Comparison of ENCODE assay signal across 22 cellular contexts in genomic region chr2:106105151-106105922, GRCh38.
DNase-seq lines count a peak whose midpoint lies in the region; ATAC-seq, FAIRE-seq and TF ChIP-seq lines count a peak whose summit lies in the region.
"Had no signal": no experiment of that assay in that cellular context is flagged by ENCODE, and none has a peak within 500 bp of the region (broad histone marks: within the 10 kb centered on the region; RNA-seq: fewer than 3 reads in every experiment).

No MANE protein-coding gene starts in this region.

- no peak overlapping the region for H3K4me3 Mint-ChIP-seq in nephron progenitor cell
- H3K4me3 Mint-ChIP-seq: activated naive CD4-positive, alpha-beta T cell treated with anti-CD3 and anti-CD28 coated beads for 36 hours; effector memory CD8-positive, alpha-beta T cell; HFFc6; T-helper 2 cell treated with Interferon-gamma antibody and Interleukin-4, amounts not matched to agents 5 μg/mL and 100 μg/mL, for 36 hours had no signal

- H3K36me3 Mint-ChIP-seq in nephron progenitor cell (ENCODE audit: low read depth), result peaks cover 22% of the 10 kb centered on the region

- no peak overlapping the region for H2AFZ ChIP-seq in HepG2 (ENCODE audit: low read length)

- H3K79me2 ChIP-seq in HepG2 (ENCODE audit: insufficient read depth, low read length), result no peaks in the 10 kb centered on the region

- ATAC-seq in HepG2 (peak; percentile 9; the same call in 2 of the 3 replicates), right lobe of liver (no peak)

- H3K4me1 ChIP-seq in HepG2 (ENCODE audit: insufficient read depth, low read length) (no peaks in the 10 kb centered on the region), right lobe of liver (no peaks in the 10 kb centered on the region), HEK293 (ENCODE audit: control insufficient read depth, insufficient read depth, low read length) (no peaks in the 10 kb centered on the region)
- H3K4me1 ChIP-seq: BE2C, transverse colon had no signal

- H3K27ac Mint-ChIP-seq in nephron progenitor cell, result no peak overlapping the region
- H3K27ac Mint-ChIP-seq: activated naive CD4-positive, alpha-beta T cell treated with anti-CD3 and anti-CD28 coated beads for 36 hours; HFFc6; T-helper 2 cell treated with Interferon-gamma antibody and Interleukin-4, amounts not matched to agents 5 μg/mL and 100 μg/mL, for 36 hours had no signal

- in situ Hi-C loops in HepG2 (cut with HindIII; ENCODE audit: extremely low pct_ligation_motif_present, low pct_unique_long_range_greater_than_20kb), result no loop called here

- BruUV-seq in HepG2 (replicated peaks; lab: Mats Ljungman, UMichigan), result no TSS peak

- TF ChIP-seq RAD21 in HepG2 (CRISPR knock-in tag; IDR thresholded peaks at IDR 0.05), result no peak

- no peak overlapping the region for H3K9ac ChIP-seq in HepG2 (ENCODE audit: insufficient read depth, low read depth, low read length)

- H3K4me1 Mint-ChIP-seq in nephron progenitor cell, result peaks cover 33% of the 10 kb centered on the region

- H3K27me3 ChIP-seq in HepG2 (ENCODE audit: control insufficient read depth in 1 of 2, insufficient read depth in 2 of 2, low read length in 2 of 2) (no peaks in the 10 kb centered on the region), right lobe of liver (no peaks in the 10 kb centered on the region)
- H3K27me3 ChIP-seq: BE2C, transverse colon had no signal

- H3K9me3 Mint-ChIP-seq in nephron progenitor cell, result no peaks in the 10 kb centered on the region
- H3K9me3 Mint-ChIP-seq: activated naive CD4-positive, alpha-beta T cell treated with anti-CD3 and anti-CD28 coated beads for 36 hours; effector memory CD8-positive, alpha-beta T cell; HFFc6; T-helper 2 cell treated with Interferon-gamma antibody and Interleukin-4, amounts not matched to agents 5 μg/mL and 100 μg/mL, for 36 hours had no signal

- H3K36me3 ChIP-seq in HepG2 (replicated peaks in 1 of 2; ENCODE audit: control insufficient read depth in 1 of 2, insufficient read depth in 2 of 2, low read length in 2 of 2), result peaks cover 17 to 57% of the 10 kb centered on the region in 2 experiments
- H3K36me3 ChIP-seq in right lobe of liver, result peaks cover 0 to 5% (median 0%) of the 10 kb centered on the region in 4 donors
- peaks cover 0 to 58% of the 10 kb centered on the region in 2 experiments; a peak in 2 of 3 replicates for H3K36me3 ChIP-seq in HEK293 (ENCODE audit: control insufficient read depth in 2 of 2, insufficient read depth in 1 of 2, low read length in 2 of 2)
- H3K36me3 ChIP-seq: BE2C, transverse colon had no signal

- POLR2A ChIA-PET in HepG2 (lab: Yijun Ruan, JAX) (interaction anchor here (0.9 kb wide), 1 partner anchor 23 kb away, joined by 3 read pairs; no protein-coding TSS in a partner anchor), HEK293 (lab: Yijun Ruan, JAX) (no interaction called here)

- DNase-seq in HepG2 (ENCODE audit: low spot score) (no peak), right lobe of liver (no peak), cerebellar cortex (ENCODE audit: low spot score) (peak; percentile 44), nephron progenitor cell (no peak), inferior parietal cortex (ENCODE audit: extremely low spot score) (no peak)
- no peak for DNase-seq in activated CD4-positive, alpha-beta T cell treated with anti-CD3 and anti-CD28 coated beads for 4 hours
- DNase-seq: activated naive CD4-positive, alpha-beta T cell treated with anti-CD3 and anti-CD28 coated beads for 36 hours; activated T-cell treated with anti-CD3 and anti-CD28 coated beads, Interleukin-2, amount 50 U/mL, for 48 hours; BE2C; GOT3; NCI-H1930; psoas muscle; stimulated activated CD4-positive, alpha-beta T cell treated with anti-CD3 and anti-CD28 coated beads, Interleukin-4, amount 100 ng/mL, for 24 hours; transverse colon had no signal

- TF ChIP-seq POLR2A in HepG2 (IDR thresholded peaks at IDR 0.05; ENCODE audit: insufficient read depth in 1 of 2, low read depth in 2 of 2, low read length in 2 of 2) (no peak), right lobe of liver (IDR thresholded peaks at IDR 0.05) (no peak)

- 89% methylated on average over 15 of the region's 16 CpGs for WGBS in HepG2 (ENCODE audit: low lambda C conversion rate)
- 80% methylated on average over 7 of the region's 16 CpGs for WGBS in right lobe of liver (ENCODE audit: insufficient coverage, low coverage, low lambda C conversion rate, missing lambda C conversion rate)

- TF ChIP-seq EP300 in HepG2 (IDR thresholded peaks at IDR 0.05; ENCODE audit: low read depth in 2 of 2, low read length in 2 of 2), result no peak
- no peak for TF ChIP-seq EP300 in HepG2 (CRISPR knock-in tag; IDR thresholded peaks at IDR 0.05; ENCODE audit: borderline replicate concordance)

- no peak overlapping the region for H3K4me3 ChIP-seq in HepG2 (replicated peaks in 1 of 3; ENCODE audit: insufficient read depth in 1 of 3, low read depth in 2 of 3, low read length in 3 of 3)
- H3K4me3 ChIP-seq in right lobe of liver, result no peak overlapping the region
- no peak overlapping the region for H3K4me3 ChIP-seq in HEK293 (ENCODE audit: low read depth, low read length)
- H3K4me3 ChIP-seq: K562, psoas muscle, transverse colon had no signal

- no peak for FAIRE-seq in HepG2 (lab: Jason Lieb, UNC)
- FAIRE-seq: GM19239, keratinocyte, RCC 7860 had no signal

- intact Hi-C loops in HepG2 (cut with micrococcal nuclease; ENCODE audit: unreplicated experiment), result loop anchor here (2.0 to 5.0 kb wide), 2 partner anchors 61 to 477 kb away; no protein-coding TSS in a partner anchor
- intact Hi-C loops in right lobe of liver (cut with DNase I), result no loop called here

- no peak overlapping the region for H3K4me2 ChIP-seq in HepG2 (ENCODE audit: low read depth, low read length)

- CTCF ChIA-PET in HepG2 (lab: Yijun Ruan, JAX; ENCODE audit: low intra/inter-chr PET ratio, low total read pairs), result interaction anchor here (1.3 to 1.8 kb wide), 2 partner anchors 438 to 482 kb away, joined by 3 to 20 read pairs; no protein-coding TSS in a partner anchor
- CTCF ChIA-PET in HEK293 (lab: Yijun Ruan, JAX), result interaction anchor here (0.5 to 1.8 kb wide), 11 partner anchors 9 to 559 kb away, joined by 3 to 7 read pairs (median 5); no protein-coding TSS in a partner anchor

- no peak overlapping the region for H3K27ac ChIP-seq in HepG2 (ENCODE audit: extremely low read length, insufficient read depth, low read length)
- no peak overlapping the region for H3K27ac ChIP-seq in right lobe of liver
- no peak overlapping the region for H3K27ac ChIP-seq in HEK293 (ENCODE audit: extremely low read depth, low read depth, low read length)
- H3K27ac ChIP-seq: psoas muscle, transverse colon had no signal

- H3K9me3 ChIP-seq in HepG2 (ENCODE audit: low read length) (no peaks in the 10 kb centered on the region), right lobe of liver (no peaks in the 10 kb centered on the region), HEK293 (ENCODE audit: control insufficient read depth, insufficient read depth, low read depth, low read length) (no peaks in the 10 kb centered on the region)
- H3K9me3 ChIP-seq: BE2C, psoas muscle, transverse colon had no signal

- TF ChIP-seq CTCF in HepG2 (CRISPR knock-in tag; IDR thresholded peaks at IDR 0.05), result 0 out of 2 replicates have a peak, but pooled peaks have one; percentile 3
- TF ChIP-seq CTCF in right lobe of liver (IDR thresholded peaks at IDR 0.05), result no peak
- no peak for TF ChIP-seq CTCF in HEK293 (tag by site-specific recombination; IDR thresholded peaks at IDR 0.05)
- TF ChIP-seq CTCF in nephron progenitor cell (IDR thresholded peaks at IDR 0.05), result no peak

- peaks cover 3% of the 10 kb centered on the region for H3K27me3 Mint-ChIP-seq in nephron progenitor cell (ENCODE audit: low read depth, poor library complexity)
- H3K27me3 Mint-ChIP-seq: effector memory CD8-positive, alpha-beta T cell had no signal

- H4K20me1 ChIP-seq in HepG2 (ENCODE audit: insufficient read depth, low read length), result no peaks in the 10 kb centered on the region

TF ChIP-seq in HepG2, 621 proteins besides CTCF, POLR2A, EP300 and RAD21 (continues in another document):
- TF ChIP-seq ZBTB10 (CRISPR knock-in tag; IDR thresholded peaks at IDR 0.05; ENCODE audit: borderline replicate concordance), result no peak

TF ChIP-seq in HEK293, 187 proteins besides CTCF, POLR2A, EP300 and RAD21:
- TF ChIP-seq ZIC2 (tag by site-specific recombination; IDR thresholded peaks at IDR 0.05) (peak; percentile 85), ZNF148 (tag by site-specific recombination; IDR thresholded peaks at IDR 0.05; ENCODE audit: borderline replicate concordance) (no peak)

Comparison
In these comparisons a context has a peak if more than half of its experiments do, and no peak if none do; other contexts are left out.
1. Of the 63 proteins assayed by ChIP-seq in both HepG2 and HEK293: peak only in HepG2: CTCF; only in HEK293: none; in both: none; in neither: 62.